Comparison of ENCODE assay signal across 8 cellular contexts in the genomic region with DNA sequence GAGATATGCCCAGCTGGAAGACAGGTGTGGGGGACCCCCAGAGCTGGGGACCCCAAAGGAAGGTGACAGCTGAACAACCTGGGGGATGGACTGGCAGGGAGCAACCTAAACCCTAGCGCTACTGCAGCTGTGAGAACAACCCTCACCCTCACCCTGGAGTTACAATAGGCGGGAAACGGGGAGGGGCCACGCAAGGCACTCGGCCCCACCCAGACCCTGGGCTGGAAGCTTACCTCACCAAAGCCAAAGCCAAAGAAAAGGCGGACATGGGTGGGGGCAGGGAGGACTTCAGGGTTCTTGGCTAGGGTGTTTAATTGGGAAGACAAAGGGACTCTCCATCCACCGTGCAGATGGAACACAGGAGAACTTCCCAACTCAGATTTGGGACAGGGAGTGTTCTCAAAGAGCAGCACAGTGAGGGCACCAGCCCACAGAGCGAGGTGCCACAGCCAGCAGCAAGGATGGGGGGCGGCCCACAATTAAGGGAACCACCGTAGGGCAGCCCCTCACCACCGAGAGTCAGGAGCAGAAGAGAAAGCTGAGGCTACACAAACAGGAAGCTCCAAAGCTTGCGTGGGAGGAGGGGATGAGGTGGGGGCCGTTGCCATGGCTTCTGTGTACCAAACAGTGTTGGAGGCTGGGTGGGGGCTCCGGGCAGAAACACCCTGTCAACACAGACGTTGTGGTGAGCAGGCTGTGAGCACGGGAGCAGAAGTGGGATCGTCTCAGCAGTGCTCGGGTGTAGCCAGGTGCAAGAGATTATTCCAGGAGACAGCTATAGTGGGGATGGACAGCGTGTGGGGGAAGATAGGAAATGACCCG. TPM values are rescaled to one million over a fixed set of nuclear protein-coding genes. Genes with fewer than 3 reads are reported as not detected.
DNase-seq lines count a peak whose midpoint lies in the region; ATAC-seq and TF ChIP-seq lines count a peak whose summit lies in the region.

No MANE protein-coding gene starts in this region.

- H3K27ac Mint-ChIP-seq in IgD-negative memory B cell, result peak overlapping the region; percentile 97 to 100 (median 100)
- H3K27ac Mint-ChIP-seq in activated naive CD8-positive, alpha-beta T cell, result peak overlapping the region; percentile 95

- DNase-seq in DMS79 (lab: John Stamatoyannopoulos, UW), result peak; percentile 22
- DNase-seq in right atrium auricular region (ENCODE audit: low spot score), result peak; percentile 95
- peak; percentile 45 to 71 for DNase-seq in gastrocnemius medialis
- DNase-seq in cerebellar cortex (ENCODE audit: low spot score), result no peak

- H3K36me3 Mint-ChIP-seq in IgD-negative memory B cell, result peaks cover 10% of the 10 kb centered on the region
- peaks cover 6% of the 10 kb centered on the region for H3K36me3 Mint-ChIP-seq in activated naive CD8-positive, alpha-beta T cell

- H3K27me3 Mint-ChIP-seq in IgD-negative memory B cell, result peaks cover 8% of the 10 kb centered on the region
- H3K27me3 Mint-ChIP-seq in activated naive CD8-positive, alpha-beta T cell, result no peaks in the 10 kb centered on the region

- H3K4me3 ChIP-seq in right atrium auricular region (peak overlapping the region; percentile 82 to 87), gastrocnemius medialis (peak overlapping the region; percentile 74 to 77 (median 76))

- intact Hi-C loops in gastrocnemius medialis (cut with DNase I; ENCODE audit: low total_unique reads), result loop anchor here (10.0 kb wide), 1 partner anchor 69 kb away; no protein-coding TSS in a partner anchor

- no peak for TF ChIP-seq CTCF in right atrium auricular region (IDR thresholded peaks at IDR 0.05)
- TF ChIP-seq CTCF in gastrocnemius medialis (IDR thresholded peaks at IDR 0.05 in 4 of 5, conservative IDR thresholded peaks at IDR 0.05 in 1 of 5), result no peak

- peak overlapping the region; percentile 90 to 97 (median 95) for H3K4me3 Mint-ChIP-seq in IgD-negative memory B cell
- peak overlapping the region; percentile 95 for H3K4me3 Mint-ChIP-seq in activated naive CD8-positive, alpha-beta T cell

- H3K4me1 Mint-ChIP-seq in IgD-negative memory B cell, result peaks cover 22 to 30% (median 30%) of the 10 kb centered on the region in 3 donors
- H3K4me1 Mint-ChIP-seq in activated naive CD8-positive, alpha-beta T cell (ENCODE audit: low read depth), result peaks cover 65% of the 10 kb centered on the region

- in situ Hi-C loops in gastrocnemius medialis (cut with MboI; ENCODE audit: low sequenced_read_pairs in 4 of 4), result no loop called here

- no peaks in the 10 kb centered on the region for H3K9me3 ChIP-seq in right atrium auricular region
- H3K9me3 ChIP-seq in gastrocnemius medialis, result no peaks in the 10 kb centered on the region

- peak; percentile 57 to 73 for TF ChIP-seq POLR2A in gastrocnemius medialis (IDR thresholded peaks at IDR 0.05)

- H3K36me3 ChIP-seq in right atrium auricular region, result peaks cover 21% of the 10 kb centered on the region
- H3K36me3 ChIP-seq in gastrocnemius medialis, result peaks cover 0 to 11% of the 10 kb centered on the region in 2 donors

- H3K27me3 ChIP-seq in right atrium auricular region (no peaks in the 10 kb centered on the region), gastrocnemius medialis (peaks cover 16 to 24% (median 19%) of the 10 kb centered on the region in 3 donors)

- ATAC-seq in GM21619 (IDR thresholded peaks at IDR 0.05; ENCODE audit: unreplicated experiment) (peak; percentile 24), SK-N-SH treated with all-trans-retinoic acid at 6 μM for 48 hours (peak; percentile 17), gastrocnemius medialis (peak; percentile 57)

- H3K4me1 ChIP-seq in right atrium auricular region (peaks cover 0 to 69% of the 10 kb centered on the region in 2 donors), gastrocnemius medialis (peaks cover 26 to 31% of the 10 kb centered on the region in 2 donors)

- peaks cover 0 to 2% (median 0%) of the 10 kb centered on the region in 3 donors for H3K9me3 Mint-ChIP-seq in IgD-negative memory B cell
- no peaks in the 10 kb centered on the region for H3K9me3 Mint-ChIP-seq in activated naive CD8-positive, alpha-beta T cell (ENCODE audit: low read depth)

- peak overlapping the region; percentile 98 to 99 for H3K27ac ChIP-seq in right atrium auricular region
- peak overlapping the region; percentile 84 to 94 (median 91) for H3K27ac ChIP-seq in gastrocnemius medialis

TF ChIP-seq in SK-N-SH treated with all-trans-retinoic acid at 6 μM for 48 hours, 23 proteins besides CTCF, POLR2A, EP300 and RAD21:
- TF ChIP-seq, protein P1, sequence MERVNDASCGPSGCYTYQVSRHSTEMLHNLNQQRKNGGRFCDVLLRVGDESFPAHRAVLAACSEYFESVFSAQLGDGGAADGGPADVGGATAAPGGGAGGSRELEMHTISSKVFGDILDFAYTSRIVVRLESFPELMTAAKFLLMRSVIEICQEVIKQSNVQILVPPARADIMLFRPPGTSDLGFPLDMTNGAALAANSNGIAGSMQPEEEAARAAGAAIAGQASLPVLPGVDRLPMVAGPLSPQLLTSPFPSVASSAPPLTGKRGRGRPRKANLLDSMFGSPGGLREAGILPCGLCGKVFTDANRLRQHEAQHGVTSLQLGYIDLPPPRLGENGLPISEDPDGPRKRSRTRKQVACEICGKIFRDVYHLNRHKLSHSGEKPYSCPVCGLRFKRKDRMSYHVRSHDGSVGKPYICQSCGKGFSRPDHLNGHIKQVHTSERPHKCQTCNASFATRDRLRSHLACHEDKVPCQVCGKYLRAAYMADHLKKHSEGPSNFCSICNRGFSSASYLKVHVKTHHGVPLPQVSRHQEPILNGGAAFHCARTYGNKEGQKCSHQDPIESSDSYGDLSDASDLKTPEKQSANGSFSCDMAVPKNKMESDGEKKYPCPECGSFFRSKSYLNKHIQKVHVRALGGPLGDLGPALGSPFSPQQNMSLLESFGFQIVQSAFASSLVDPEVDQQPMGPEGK (CRISPR knock-in tag; IDR thresholded peaks at IDR 0.05; ENCODE audit: borderline replicate concordance), result no peak
- no peak for TF ChIP-seq CSDC2 (CRISPR knock-in tag; IDR thresholded peaks at IDR 0.05)
- no peak for TF ChIP-seq ZC3H10 (CRISPR knock-in tag; IDR thresholded peaks at IDR 0.05)
- TF ChIP-seq TSHZ2 (CRISPR knock-in tag; IDR thresholded peaks at IDR 0.05), result no peak
- TF ChIP-seq ZFP30 (CRISPR knock-in tag; IDR thresholded peaks at IDR 0.05), result no peak
- TF ChIP-seq PPARA (CRISPR knock-in tag; IDR thresholded peaks at IDR 0.05; ENCODE audit: borderline replicate concordance), result no peak
- TF ChIP-seq TOX (CRISPR knock-in tag; IDR thresholded peaks at IDR 0.05; ENCODE audit: borderline replicate concordance), result no peak
- no peak for TF ChIP-seq GLIS3 (CRISPR knock-in tag; IDR thresholded peaks at IDR 0.05)
- no peak for TF ChIP-seq SNAI2 (CRISPR knock-in tag; IDR thresholded peaks at IDR 0.05)
- TF ChIP-seq ESRRG (CRISPR knock-in tag; IDR thresholded peaks at IDR 0.05), result no peak
- no peak for TF ChIP-seq ISL1 (CRISPR knock-in tag; IDR thresholded peaks at IDR 0.05)
- no peak for TF ChIP-seq ZNF565 (CRISPR knock-in tag; conservative IDR thresholded peaks at IDR 0.05; ENCODE audit: low read depth)
- no peak for TF ChIP-seq CSRNP3 (CRISPR knock-in tag; IDR thresholded peaks at IDR 0.05)
- TF ChIP-seq ZFP3 (CRISPR knock-in tag; IDR thresholded peaks at IDR 0.05), result no peak
- no peak for TF ChIP-seq OSR1 (CRISPR knock-in tag; IDR thresholded peaks at IDR 0.05)
- TF ChIP-seq TCF4 (CRISPR knock-in tag; IDR thresholded peaks at IDR 0.05; ENCODE audit: borderline replicate concordance), result no peak

RNA-seq across cellular contexts. Expression of gene TAGLN2, which starts 1.9 kb away (rescaled TPM):
- 1,399 TPM for polyA plus RNA-seq in IgD-negative memory B cell
- 100 to 1,000 TPM; 124 to 235 TPM for total RNA-seq in right atrium auricular region
- 10 to 100 TPM; 28.8 to 48.2 (median 37.5) TPM for total RNA-seq in gastrocnemius medialis

RNA-seq across cellular contexts. Expression of gene IGSF9, which starts 22.0 kb away (rescaled TPM):
- 0.08 TPM for polyA plus RNA-seq in IgD-negative memory B cell
- 1 to 10 TPM; 2.0 to 5.4 TPM for total RNA-seq in right atrium auricular region
- under 1 TPM in 2 of 4 donors, not detected in 2; 0.10 to 0.11 TPM for total RNA-seq in gastrocnemius medialis

RNA-seq across cellular contexts. Expression of gene CFAP45, which starts 23.4 kb away (rescaled TPM):
- 1.2 TPM for polyA plus RNA-seq in IgD-negative memory B cell
- 1 to 10 TPM in 1 of 2 donors, under 1 TPM in 1; 0.86 to 1.3 TPM for total RNA-seq in right atrium auricular region
- total RNA-seq in gastrocnemius medialis, result not detected

RNA-seq across cellular contexts. Expression of gene SLAMF9, which starts 30.6 kb away (rescaled TPM):
- not detected for polyA plus RNA-seq in IgD-negative memory B cell
- total RNA-seq in right atrium auricular region (not detected), gastrocnemius medialis (not detected)
